ENCODE assay signal across 8 cellular contexts in genomic region chr14:96038558-96038919, GRCh38. TPM values are rescaled to one million over a fixed set of nuclear protein-coding genes. Genes with fewer than 3 reads are reported as not detected.
DNase-seq lines count a peak whose midpoint lies in the region; ATAC-seq and TF ChIP-seq lines count a peak whose summit lies in the region.

No MANE protein-coding gene starts in this region.

- H3F3A ChIP-seq in smooth muscle cell (ENCODE audit: low read depth), result peaks cover 7% of the 10 kb centered on the region

- CTCF ChIA-PET in RWPE1 (lab: Yijun Ruan, JAX), result interaction anchor here (0.6 kb wide), 1 partner anchor 1985 kb away, joined by 3 read pairs; no protein-coding TSS in a partner anchor

- no peaks in the 10 kb centered on the region for H3K9me3 ChIP-seq in smooth muscle cell (replicated peaks; ENCODE audit: low read depth)

- peak overlapping the region; percentile 70 for H3K27ac ChIP-seq in RWPE1
- H3K27ac ChIP-seq in smooth muscle cell (ENCODE audit: low read depth), result no peak overlapping the region

- H3K79me2 ChIP-seq in smooth muscle cell (ENCODE audit: low read depth), result peaks cover 22% of the 10 kb centered on the region

- H3K4me1 ChIP-seq in smooth muscle cell (ENCODE audit: low read depth), result peaks cover 10% of the 10 kb centered on the region

- ATAC-seq in GM21526 (IDR thresholded peaks at IDR 0.05; ENCODE audit: low FRiP score, unreplicated experiment) (no peak), GM19455 (IDR thresholded peaks at IDR 0.05; ENCODE audit: unreplicated experiment) (no peak)

- WGBS in smooth muscle cell (ENCODE audit: low lambda C conversion rate), result 44% methylated on average over 10 of the region's 10 CpGs

- DNase-seq in NCI-H1694 treated with DMSO at 0.1 percent for 48 hours (lab: John Stamatoyannopoulos, UW) (peak; percentile 54), NCI-H1694 (lab: John Stamatoyannopoulos, UW) (no peak), RWPE1 (ENCODE audit: low spot score) (no peak), fibroblast of pulmonary artery (ENCODE audit: low read depth) (no peak), smooth muscle cell (lab: John Stamatoyannopoulos, UW; ENCODE audit: unreplicated experiment) (no peak), foreskin melanocyte (no peak)

- H3K4me3 ChIP-seq in fibroblast of pulmonary artery (replicated peaks; ENCODE audit: low read depth, low read length) (peak overlapping the region; percentile 61), smooth muscle cell (peak overlapping the region; percentile 87)

- H3K27me3 ChIP-seq in smooth muscle cell (ENCODE audit: low read depth), result no peaks in the 10 kb centered on the region

- H2AFZ ChIP-seq in smooth muscle cell (ENCODE audit: low read depth), result peak overlapping the region; percentile 71

- peaks cover 34% of the 10 kb centered on the region for H4K20me1 ChIP-seq in smooth muscle cell (ENCODE audit: low read depth)

- H3K36me3 ChIP-seq in smooth muscle cell (ENCODE audit: low read depth), result no peaks in the 10 kb centered on the region

- POLR2A ChIA-PET in RWPE1 (lab: Yijun Ruan, JAX; ENCODE audit: low non-redundant PET), result interaction anchor here (0.6 kb wide), 1 partner anchor 339 kb away, joined by 4 read pairs; no protein-coding TSS in a partner anchor

- no peak for TF ChIP-seq CTCF in RWPE1 (conservative IDR thresholded peaks at IDR 0.05; ENCODE audit: low read depth)
- no peak for TF ChIP-seq CTCF in fibroblast of pulmonary artery (IDR thresholded peaks at IDR 0.05; ENCODE audit: low read length, missing control alignments)
- no peak for TF ChIP-seq CTCF in smooth muscle cell (IDR thresholded peaks at IDR 0.05; ENCODE audit: borderline replicate concordance, insufficient read depth, poor library complexity, severe bottlenecking)

- no peak overlapping the region for H3K9ac ChIP-seq in smooth muscle cell (ENCODE audit: low read depth)

- H3K4me2 ChIP-seq in smooth muscle cell, result peak overlapping the region; percentile 97

RNA-seq across cellular contexts. Expression of gene C14orf132, which starts 0.6 kb away (rescaled TPM):
- 35.5 and 36.3 TPM in 2 replicates for total RNA-seq in smooth muscle cell
- polyA plus RNA-seq in smooth muscle cell, result 23.9 and 38.0 TPM in 2 replicates
